In genomic region chr1:153926405-153926804, GRCh38 we compare ENCODE assay signal across 1 cellular context.
TF ChIP-seq lines count a peak whose summit lies in the region.

No MANE protein-coding gene starts in this region.

TF ChIP-seq in K562, 482 proteins besides CTCF, POLR2A, EP300 and RAD21:
- TF ChIP-seq CEBPB (tag; IDR thresholded peaks at IDR 0.05): no peak
- TF ChIP-seq ZNF778 (CRISPR knock-in tag; IDR thresholded peaks at IDR 0.05): no peak
- TF ChIP-seq CBFA2T2 (conservative IDR thresholded peaks at IDR 0.05): no peak
- TF ChIP-seq ZFP30 (CRISPR knock-in tag; IDR thresholded peaks at IDR 0.05; ENCODE audit: borderline replicate concordance): no peak
- no peak for TF ChIP-seq FOXP4 (CRISPR knock-in tag; IDR thresholded peaks at IDR 0.05; ENCODE audit: borderline replicate concordance)
- no peak for TF ChIP-seq DNMT1 (IDR thresholded peaks at IDR 0.05)
- no peak for TF ChIP-seq KAT7 (CRISPR knock-in tag; IDR thresholded peaks at IDR 0.05; ENCODE audit: borderline replicate concordance)
